ENCODE assay signal across 1 cellular context in genomic region chr12:120972870-120973543, GRCh38.
TF ChIP-seq lines count a peak whose summit lies in the region.

No MANE protein-coding gene starts in this region.

TF ChIP-seq in GM23338, 12 proteins besides CTCF, POLR2A, EP300 and RAD21 (continued from another document):
- TF ChIP-seq ZNF462 (CRISPR knock-in tag; IDR thresholded peaks at IDR 0.05) = no peak
- no peak for TF ChIP-seq REST (IDR thresholded peaks at IDR 0.05; ENCODE audit: unreplicated experiment)
- no peak for TF ChIP-seq EZH2 (IDR thresholded peaks at IDR 0.05; ENCODE audit: low read depth, unreplicated experiment)
- TF ChIP-seq NANOG (IDR thresholded peaks at IDR 0.05; ENCODE audit: borderline replicate concordance) = no peak
- TF ChIP-seq ZNF114 (CRISPR knock-in tag; IDR thresholded peaks at IDR 0.05) = no peak
